ENCODE assay signal across 11 cellular contexts in the genomic region with DNA sequence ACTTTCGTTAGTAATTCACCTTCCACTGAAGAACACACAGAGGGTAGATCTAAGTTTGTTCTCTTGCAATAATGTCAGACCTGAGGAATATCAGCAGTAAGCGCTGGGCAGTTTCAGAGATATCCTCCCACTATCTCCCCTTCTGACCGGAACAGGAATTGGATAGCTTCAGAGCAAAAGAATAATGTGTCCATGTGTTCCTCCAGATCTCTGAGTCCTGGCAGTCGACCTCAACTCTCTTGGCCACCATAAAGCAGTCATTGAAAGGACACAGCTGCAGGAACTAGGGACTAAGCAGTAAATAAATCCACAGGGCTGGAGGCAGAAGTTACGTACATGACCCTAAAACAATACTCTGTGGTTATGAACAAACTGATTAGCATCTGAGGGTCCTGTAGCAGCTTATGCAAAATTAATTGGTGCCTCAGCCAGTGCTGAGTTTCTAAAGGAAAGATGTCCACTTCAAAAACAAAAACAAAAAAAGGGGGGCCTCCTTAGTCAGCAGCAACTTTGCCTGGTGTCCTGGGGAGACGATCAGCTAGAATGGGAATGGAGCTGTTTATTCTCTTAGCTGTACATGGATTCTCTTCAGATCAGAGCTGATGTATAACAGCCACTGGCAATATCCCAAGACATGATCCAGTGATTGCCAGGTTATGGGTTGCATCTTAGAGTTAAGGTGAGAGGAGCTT.
DNase-seq lines count a peak whose midpoint lies in the region; ATAC-seq and TF ChIP-seq lines count a peak whose summit lies in the region.
"Had no signal": no experiment of that assay in that cellular context is flagged by ENCODE, and none has a peak within 500 bp of the region (broad histone marks: within the 10 kb centered on the region; RNA-seq: fewer than 3 reads in every experiment).

No MANE protein-coding gene starts in this region.

- peak; percentile 54 for DNase-seq in COLO829 (ENCODE audit: low spot score)
- DNase-seq in astrocyte of the cerebellum (ENCODE audit: low read depth): no peak
- peak; percentile 9 for DNase-seq in hepatic stellate cell (ENCODE audit: low spot score)
- DNase-seq in retina: peak; percentile 30
- DNase-seq in NCI-H2029 treated with DMSO at 0.1 percent for 48 hours (lab: John Stamatoyannopoulos, UW): no peak
- DNase-seq in NCI-H345 treated with DMSO at 0.1 percent for 48 hours (lab: John Stamatoyannopoulos, UW; ENCODE audit: unreplicated experiment): no peak
- DNase-seq in NK-92 (lab: John Stamatoyannopoulos, UW; ENCODE audit: unreplicated experiment): no peak
- DNase-seq: DMS79 treated with DMSO at 0.1 percent for 48 hours, immature natural killer cell had no signal

- in situ Hi-C loops in astrocyte of the cerebellum (cut with HindIII; ENCODE audit: low sequenced_read_pairs): no loop called here

- ATAC-seq in GM21576 (IDR thresholded peaks at IDR 0.05; ENCODE audit: unreplicated experiment): no peak

- TF ChIP-seq CTCF in astrocyte of the cerebellum (IDR thresholded peaks at IDR 0.05; ENCODE audit: low read depth, low read length, missing control alignments): no peak

- H3K4me3 ChIP-seq in astrocyte of the cerebellum (ENCODE audit: low read depth, low read length): peak overlapping the region; percentile 9
- H3K4me3 ChIP-seq: SK-N-MC had no signal

Comparison
In these comparisons a context has a peak if more than half of its experiments do, and no peak if none do; other contexts are left out.
1. DNase-seq: peak in COLO829 (single experiment), hepatic stellate cell (single experiment) and retina (single experiment); none in astrocyte of the cerebellum (single experiment), NCI-H2029 treated with DMSO at 0.1 percent for 48 hours (single experiment), NCI-H345 treated with DMSO at 0.1 percent for 48 hours (single experiment) and NK-92 (single experiment).